ENCODE assay signal across 8 cellular contexts in genomic region chr11:925496-926301, GRCh38. TPM values are rescaled to one million over a fixed set of nuclear protein-coding genes. Genes with fewer than 3 reads are reported as not detected.
DNase-seq lines count a peak whose midpoint lies in the region; ATAC-seq lines count a peak whose summit lies in the region.

AP2A2 (plus strand) TSS chr11:925870; CDS start chr11:926022, 152 bp downstream.

- DNase-seq in DMS 273 (lab: John Stamatoyannopoulos, UW; ENCODE audit: unreplicated experiment) (peak; percentile 95), HuH-7 (ENCODE audit: low spot score) (peak; percentile 90), RPMI8226 (peak; percentile 91), fibroblast of peridontal ligament (ENCODE audit: extremely low read depth) (peak; percentile 76)
- DNase-seq in natural killer cell treated with Interleukin-12 subunit alpha and Interleukin-12 subunit beta and Interleukin-15 and Interleukin-18, amount 100 ng/mL, for 72 hours (ENCODE audit: low spot score): peak; percentile 96
- DNase-seq in stimulated activated naive CD4-positive, alpha-beta T cell treated with Interleukin-2 at 50 U/mL for 16 hours (lab: John Stamatoyannopoulos, UW): peak; percentile 85

- no peaks in the 10 kb centered on the region for H3K9me3 Mint-ChIP-seq in activated T-helper 17 cell treated with anti-CD3 and anti-CD28 coated beads, Interleukin-2, amount 50 U/mL, for 72 hours
- no peaks in the 10 kb centered on the region for H3K9me3 Mint-ChIP-seq in natural killer cell treated with Interleukin-12 subunit alpha and Interleukin-12 subunit beta and Interleukin-15 and Interleukin-18, amount 100 ng/mL, for 72 hours

- H3K27ac Mint-ChIP-seq in activated T-helper 17 cell treated with anti-CD3 and anti-CD28 coated beads, Interleukin-2, amount 50 U/mL, for 72 hours: peak within 1 kb of the TSS; percentile 85
- peak within 1 kb of the TSS; percentile 74 to 75 for H3K27ac Mint-ChIP-seq in natural killer cell treated with Interleukin-12 subunit alpha and Interleukin-12 subunit beta and Interleukin-15 and Interleukin-18, amount 100 ng/mL, for 72 hours

- peaks cover 20% of the 10 kb centered on the region for H3K36me3 Mint-ChIP-seq in activated T-helper 17 cell treated with anti-CD3 and anti-CD28 coated beads, Interleukin-2, amount 50 U/mL, for 72 hours (ENCODE audit: low read depth)
- no peaks in the 10 kb centered on the region for H3K36me3 Mint-ChIP-seq in natural killer cell treated with Interleukin-12 subunit alpha and Interleukin-12 subunit beta and Interleukin-15 and Interleukin-18, amount 100 ng/mL, for 72 hours

- ATAC-seq in GM21423 (IDR thresholded peaks at IDR 0.05; ENCODE audit: unreplicated experiment): peak; percentile 74
- ATAC-seq in activated T-helper 17 cell treated with anti-CD3 and anti-CD28 coated beads, Interleukin-2, amount 50 U/mL, for 72 hours (replicated peaks): peak; percentile 89
- ATAC-seq in natural killer cell treated with Interleukin-12 subunit alpha and Interleukin-12 subunit beta and Interleukin-15 and Interleukin-18, amount 100 ng/mL, for 72 hours: peak; percentile 88 to 92

- H3K4me3 Mint-ChIP-seq in activated T-helper 17 cell treated with anti-CD3 and anti-CD28 coated beads, Interleukin-2, amount 50 U/mL, for 72 hours: peak within 1 kb of the TSS; percentile 86
- H3K4me3 Mint-ChIP-seq in natural killer cell treated with Interleukin-12 subunit alpha and Interleukin-12 subunit beta and Interleukin-15 and Interleukin-18, amount 100 ng/mL, for 72 hours: peak within 1 kb of the TSS; percentile 89

- no peaks in the 10 kb centered on the region for H3K27me3 Mint-ChIP-seq in activated T-helper 17 cell treated with anti-CD3 and anti-CD28 coated beads, Interleukin-2, amount 50 U/mL, for 72 hours
- no peaks in the 10 kb centered on the region for H3K27me3 Mint-ChIP-seq in natural killer cell treated with Interleukin-12 subunit alpha and Interleukin-12 subunit beta and Interleukin-15 and Interleukin-18, amount 100 ng/mL, for 72 hours

- H3K4me1 Mint-ChIP-seq in activated T-helper 17 cell treated with anti-CD3 and anti-CD28 coated beads, Interleukin-2, amount 50 U/mL, for 72 hours: peaks cover 6% of the 10 kb centered on the region
- peaks cover 19 to 22% of the 10 kb centered on the region in 2 donors for H3K4me1 Mint-ChIP-seq in natural killer cell treated with Interleukin-12 subunit alpha and Interleukin-12 subunit beta and Interleukin-15 and Interleukin-18, amount 100 ng/mL, for 72 hours (ENCODE audit: low read depth in 2 of 2)

RNA-seq across cellular contexts. Expression of gene AP2A2, which starts in this region (rescaled TPM):
- total RNA-seq in activated T-helper 17 cell treated with anti-CD3 and anti-CD28 coated beads, Interleukin-2, amount 50 U/mL, for 72 hours: 10 to 100 TPM; 69.1 to 76.2 TPM
- 10 to 100 TPM; 51.6 to 75.1 TPM for total RNA-seq in natural killer cell treated with Interleukin-12 subunit alpha and Interleukin-12 subunit beta and Interleukin-15 and Interleukin-18, amount 100 ng/mL, for 72 hours

Comparison
In these comparisons a context has a peak if more than half of its experiments do, and no peak if none do; other contexts are left out.
1. Peak in every context shown above with its lines: DNase-seq and ATAC-seq.